Comparison of ENCODE assay signal across 32 cellular contexts in genomic region chr22:30441088-30441487, GRCh38. TPM values are rescaled to one million over a fixed set of nuclear protein-coding genes. Genes with fewer than 3 reads are reported as not detected.
"Had no signal": no experiment of that assay in that cellular context is flagged by ENCODE, and none has a peak within 500 bp of the region (broad histone marks: within the 10 kb centered on the region; RNA-seq: fewer than 3 reads in every experiment).

No MANE protein-coding gene starts in this region.

- H3K27ac Mint-ChIP-seq: activated naive CD4-positive, alpha-beta T cell treated with anti-CD3 and anti-CD28 coated beads for 36 hours; endodermal cell; memory B cell; T-helper 2 cell treated with Interferon-gamma antibody and Interleukin-4, amounts not matched to agents 5 μg/mL and 100 μg/mL, for 36 hours had no signal

- H3K4me3 Mint-ChIP-seq: activated naive CD4-positive, alpha-beta T cell treated with anti-CD3 and anti-CD28 coated beads for 36 hours; activated naive CD8-positive, alpha-beta T cell treated with anti-CD3 and anti-CD28 coated beads, Interleukin-2, amount 10 ng/mL, durations not matched to agents 7 days and 5 days; activated T-cell treated with anti-CD3 and anti-CD28 coated beads, Interleukin-2, amount 50 U/mL, for 4 hours; central memory CD8-positive, alpha-beta T cell; endodermal cell; memory B cell; T-helper 2 cell treated with Interferon-gamma antibody and Interleukin-4, amounts not matched to agents 5 μg/mL and 100 μg/mL, for 36 hours had no signal

- ATAC-seq: activated CD4-positive, CD25-positive, alpha-beta regulatory T cell treated with anti-CD3 and anti-CD28 coated beads, Interleukin-2, amount 50 U/mL, for 24 hours; activated T-cell treated with anti-CD3 and anti-CD28 coated beads, Interleukin-2, amount 50 U/mL, for 4 hours; gastrocnemius medialis; heart left ventricle; left colon; stimulated activated naive CD8-positive, alpha-beta T cell treated with anti-CD3 and anti-CD28 coated beads, Interleukin-15, Interleukin-2, amounts not matched to agents 100 U/mL and 50 U/mL, for 24 hours; upper lobe of right lung had no signal

- H3K4me3 ChIP-seq: breast epithelium, esophagus squamous epithelium, gastrocnemius medialis, heart left ventricle, sigmoid colon, smooth muscle cell, upper lobe of right lung had no signal

- H3K9me3 Mint-ChIP-seq: activated naive CD4-positive, alpha-beta T cell treated with anti-CD3 and anti-CD28 coated beads for 36 hours; central memory CD8-positive, alpha-beta T cell; endodermal cell had no signal

- H3K36me3 ChIP-seq: breast epithelium, esophagus squamous epithelium, gastrocnemius medialis, heart left ventricle, sigmoid colon, upper lobe of right lung had no signal

- H3K9me3 ChIP-seq: breast epithelium, esophagus squamous epithelium, gastrocnemius medialis, heart left ventricle, sigmoid colon, upper lobe of right lung had no signal

- FAIRE-seq: colon had no signal

- DNase-seq: activated CD8-positive, alpha-beta memory T cell treated with anti-CD3 and anti-CD28 coated beads, Interleukin-2, amount 50 U/mL, for 48 hours; activated effector memory CD4-positive, alpha-beta T cell treated with Interleukin-2 at 50 U/mL for 16 hours; activated naive CD4-positive, alpha-beta T cell treated with anti-CD3 and anti-CD28 coated beads for 36 hours; activated naive CD8-positive, alpha-beta T cell treated with anti-CD3 and anti-CD28 coated beads, Interleukin-2, amount 10 ng/mL, durations not matched to agents 7 days and 5 days; activated T-cell treated with anti-CD3 and anti-CD28 coated beads, Interleukin-2, amount 50 U/mL, for 4 hours; amniotic stem cell; endodermal cell; esophagus squamous epithelium; gastrocnemius medialis; heart left ventricle; islet precursor cell; left colon; retina; sigmoid colon; stimulated activated CD4-positive, alpha-beta T cell treated with anti-CD3 and anti-CD28 coated beads, Interleukin-15, amount 100 ng/mL, for 24 hours; stimulated activated CD4-positive, alpha-beta T cell treated with anti-CD3 and anti-CD28 coated beads, Interleukin-2, amount 100 ng/mL, for 48 hours; stimulated activated CD8-positive, alpha-beta memory T cell treated with anti-CD3 and anti-CD28 coated beads, Interleukin-4, amount 100 ng/mL, for 48 hours; stimulated activated naive CD8-positive, alpha-beta T cell treated with anti-CD3 and anti-CD28 coated beads, Interleukin-15, Interleukin-2, amounts not matched to agents 100 U/mL and 50 U/mL, for 24 hours; upper lobe of right lung had no signal

- H3K27me3 ChIP-seq: breast epithelium had no signal

- H3K4me2 ChIP-seq: smooth muscle cell had no signal

- H3K4me1 ChIP-seq: breast epithelium, gastrocnemius medialis, sigmoid colon, upper lobe of right lung had no signal

- H3K27ac ChIP-seq: breast epithelium, gastrocnemius medialis, heart left ventricle, sigmoid colon, upper lobe of right lung, VCaP had no signal

RNA-seq across cellular contexts. Expression of gene SEC14L3, which starts 30.7 kb away (rescaled TPM):
- total RNA-seq: activated CD8-positive, alpha-beta memory T cell treated with anti-CD3 and anti-CD28 coated beads for 36 hours; activated naive CD4-positive, alpha-beta T cell treated with anti-CD3 and anti-CD28 coated beads for 36 hours; activated naive CD8-positive, alpha-beta T cell treated with anti-CD3 and anti-CD28 coated beads, Interleukin-2, amount 10 ng/mL, durations not matched to agents 7 days and 5 days; activated T-cell treated with anti-CD3 and anti-CD28 coated beads, Interleukin-2, amount 50 U/mL, for 4 hours; breast epithelium; endodermal cell; gastrocnemius medialis; heart left ventricle; left colon; omental fat pad; posterior vena cava; sigmoid colon; smooth muscle cell; subcutaneous adipose tissue; upper lobe of right lung had no signal
- polyA plus RNA-seq: heart left ventricle, neural cell, smooth muscle cell had no signal
